ENCODE assay signal across 9 cellular contexts in the genomic region with DNA sequence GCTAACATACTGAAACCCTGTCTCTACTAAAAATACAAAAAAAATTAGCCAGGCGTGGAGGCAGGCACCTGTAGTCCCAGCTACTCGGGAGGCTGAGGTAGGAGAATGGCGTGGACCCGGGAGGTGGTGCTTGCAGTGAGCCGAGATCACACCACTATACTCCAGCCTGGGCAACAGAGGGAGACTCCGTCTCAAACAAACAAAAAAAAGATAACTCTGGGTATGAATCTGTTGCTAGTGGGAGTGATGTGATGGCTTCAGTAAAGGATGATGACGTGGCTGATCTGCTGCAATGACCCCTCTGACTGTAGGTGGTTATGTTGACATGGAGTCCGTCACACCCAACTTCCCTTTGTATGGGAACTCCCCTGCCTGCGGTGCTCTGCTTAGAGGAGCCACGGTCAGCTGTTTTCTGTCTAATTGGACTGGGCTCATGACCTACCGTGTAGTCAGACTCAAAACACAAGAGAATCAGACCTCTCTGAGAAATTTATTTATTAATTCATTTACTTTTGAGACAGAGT. TPM values are rescaled to one million over a fixed set of nuclear protein-coding genes. Genes with fewer than 3 reads are reported as not detected.
DNase-seq lines count a peak whose midpoint lies in the region; ATAC-seq and TF ChIP-seq lines count a peak whose summit lies in the region.
"Had no signal": no experiment of that assay in that cellular context is flagged by ENCODE, and none has a peak within 500 bp of the region (broad histone marks: within the 10 kb centered on the region; RNA-seq: fewer than 3 reads in every experiment).

No MANE protein-coding gene starts in this region.

- H3K27me3 Mint-ChIP-seq in WTC11 (ENCODE audit: low read depth): no peaks in the 10 kb centered on the region

- H3K4me1 Mint-ChIP-seq in WTC11: peaks cover 37% of the 10 kb centered on the region
- H3K4me1 Mint-ChIP-seq: nephron had no signal

- no peaks in the 10 kb centered on the region for H3K36me3 Mint-ChIP-seq in WTC11

- peak; percentile 80 for ATAC-seq in GM19467 (IDR thresholded peaks at IDR 0.05; ENCODE audit: unreplicated experiment)
- ATAC-seq in HG03460 (IDR thresholded peaks at IDR 0.05; ENCODE audit: unreplicated experiment): peak; percentile 78
- peak; percentile 71 for ATAC-seq in esophagus mucosa
- ATAC-seq in WTC11: no peak

- no peak for TF ChIP-seq CTCF in WTC11 (IDR thresholded peaks at IDR 0.05)

- no peak overlapping the region for H3K4me3 Mint-ChIP-seq in WTC11
- H3K4me3 Mint-ChIP-seq: nephron had no signal

- H3K9me3 Mint-ChIP-seq in WTC11: no peaks in the 10 kb centered on the region
- H3K9me3 Mint-ChIP-seq: nephron had no signal

- CTCF ChIA-PET in WTC11 (lab: Charles Lee): interaction anchor here (1.3 to 1.5 kb wide), 2 partner anchors 70 to 353 kb away, joined by 3 to 4 read pairs; no protein-coding TSS in a partner anchor

- DNase-seq in Daoy (ENCODE audit: low read depth): peak; percentile 73
- no peak for DNase-seq in stimulated activated naive CD4-positive, alpha-beta T cell (lab: John Stamatoyannopoulos, UW)
- no peak for DNase-seq in stimulated activated CD4-positive, alpha-beta T cell treated with anti-CD3 and anti-CD28 coated beads, Interleukin-4, amount 100 ng/mL, for 4 hours
- no peak for DNase-seq in WTC11 (ENCODE audit: low spot score)
- no peak for DNase-seq in LoVo (ENCODE audit: low spot score)

- no peak overlapping the region for H3K27ac Mint-ChIP-seq in WTC11
- H3K27ac Mint-ChIP-seq: nephron had no signal

- POLR2A ChIA-PET in WTC11 (lab: Charles Lee): no interaction called here

TF ChIP-seq in WTC11, 78 proteins besides CTCF, POLR2A, EP300 and RAD21 (continues in another document):
- TF ChIP-seq NFYB (CRISPR knock-in tag; conservative IDR thresholded peaks at IDR 0.05; ENCODE audit: low read depth) (no peak), STAT6 (CRISPR knock-in tag; conservative IDR thresholded peaks at IDR 0.05; ENCODE audit: low read depth) (no peak), ZNF232 (CRISPR knock-in tag; IDR thresholded peaks at IDR 0.05) (no peak), ARID4B (CRISPR knock-in tag; IDR thresholded peaks at IDR 0.05; ENCODE audit: borderline replicate concordance) (no peak), ESRRA (CRISPR knock-in tag; IDR thresholded peaks at IDR 0.05; ENCODE audit: borderline replicate concordance) (no peak), TP53 (CRISPR knock-in tag; IDR thresholded peaks at IDR 0.05) (no peak), E2F1 (CRISPR knock-in tag; IDR thresholded peaks at IDR 0.05) (no peak), CREM (CRISPR knock-in tag; IDR thresholded peaks at IDR 0.05) (no peak), ZNF396 (CRISPR knock-in tag; IDR thresholded peaks at IDR 0.05; ENCODE audit: borderline replicate concordance) (no peak), ZNF219 (CRISPR knock-in tag; IDR thresholded peaks at IDR 0.05; ENCODE audit: borderline replicate concordance) (no peak)
- TF ChIP-seq, protein P1, sequence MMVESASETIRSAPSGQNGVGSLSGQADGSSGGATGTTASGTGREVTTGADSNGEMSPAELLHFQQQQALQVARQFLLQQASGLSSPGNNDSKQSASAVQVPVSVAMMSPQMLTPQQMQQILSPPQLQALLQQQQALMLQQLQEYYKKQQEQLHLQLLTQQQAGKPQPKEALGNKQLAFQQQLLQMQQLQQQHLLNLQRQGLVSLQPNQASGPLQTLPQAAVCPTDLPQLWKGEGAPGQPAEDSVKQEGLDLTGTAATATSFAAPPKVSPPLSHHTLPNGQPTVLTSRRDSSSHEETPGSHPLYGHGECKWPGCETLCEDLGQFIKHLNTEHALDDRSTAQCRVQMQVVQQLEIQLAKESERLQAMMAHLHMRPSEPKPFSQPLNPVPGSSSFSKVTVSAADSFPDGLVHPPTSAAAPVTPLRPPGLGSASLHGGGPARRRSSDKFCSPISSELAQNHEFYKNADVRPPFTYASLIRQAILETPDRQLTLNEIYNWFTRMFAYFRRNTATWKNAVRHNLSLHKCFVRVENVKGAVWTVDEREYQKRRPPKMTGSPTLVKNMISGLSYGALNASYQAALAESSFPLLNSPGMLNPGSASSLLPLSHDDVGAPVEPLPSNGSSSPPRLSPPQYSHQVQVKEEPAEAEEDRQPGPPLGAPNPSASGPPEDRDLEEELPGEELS (CRISPR knock-in tag; IDR thresholded peaks at IDR 0.05): no peak

RNA-seq across cellular contexts. Expression of gene MED13L, which starts 59.1 kb away (rescaled TPM):
- total RNA-seq in Daoy (2014; rRNA removed; shearing (Covaris generic)): 31.6 and 36.2 TPM in 2 replicates
- total RNA-seq in esophagus mucosa (69.3 TPM), WTC11 (2021) (53.3 to 80.5 TPM (median 55.5 TPM) in 3 replicates)
